1 cellular context compared by ENCODE assay signal in genomic region chr1:44775078-44775929, GRCh38.
TF ChIP-seq lines count a peak whose summit lies in the region.

RPS8 (plus strand) TSS chr1:44775540; CDS start chr1:44775597, 57 bp downstream.

TF ChIP-seq in GM12878, 131 proteins besides CTCF, POLR2A, EP300 and RAD21 (continued from another document and continues in another):
- TF ChIP-seq REST (IDR thresholded peaks at IDR 0.05; ENCODE audit: low read depth, low read length) (peak; percentile 26; the same call in 1 of the 2 replicates), WRNIP1 (IDR thresholded peaks at IDR 0.05; ENCODE audit: borderline replicate concordance, low read depth, low read length) (no peak), MYB (IDR thresholded peaks at IDR 0.05; ENCODE audit: borderline replicate concordance, low read depth, low read length) (0 out of 2 replicates have a peak, but pooled peaks have one; percentile 61), EZH2 (IDR thresholded peaks at IDR 0.05; ENCODE audit: borderline replicate concordance, control insufficient read depth, low read depth, low read length) (no peak), NFYA (IDR thresholded peaks at IDR 0.05; ENCODE audit: borderline replicate concordance, low read depth, low read length) (no peak), FOXM1 (IDR thresholded peaks at IDR 0.05; ENCODE audit: low read depth, low read length) (0 out of 2 replicates have a peak, but pooled peaks have one; percentile 78), STAT3 (IDR thresholded peaks at IDR 0.05; ENCODE audit: low read depth, low read length) (no peak), IKZF1 (conservative IDR thresholded peaks at IDR 0.05) (peak; percentile 72), ZNF274 (IDR thresholded peaks at IDR 0.05; ENCODE audit: insufficient read depth, insufficient read length) (no peak), ELK1 (IDR thresholded peaks at IDR 0.05; ENCODE audit: low read depth, low read length) (0 out of 2 replicates have a peak, but pooled peaks have one; percentile 37), IKZF2 (IDR thresholded peaks at IDR 0.05) (peak; percentile 33 to 45; a peak in 1 of 4 replicates), TCF3 (IDR thresholded peaks at IDR 0.05; ENCODE audit: borderline replicate concordance, insufficient read depth, low read depth, low read length) (peak; percentile 82; the same call in 1 of the 2 replicates), RAD51 (IDR thresholded peaks at IDR 0.05) (peak; percentile 45; the same call in 1 of the 2 replicates), CBX3 (IDR thresholded peaks at IDR 0.05; ENCODE audit: borderline replicate concordance, low read depth) (no peak), SUPT20H (IDR thresholded peaks at IDR 0.05; ENCODE audit: borderline replicate concordance, control insufficient read depth, low read depth, low read length) (no peak), TAF1 (IDR thresholded peaks at IDR 0.05; ENCODE audit: borderline replicate concordance, low read depth, low read length) (peak; percentile 99), JUNB (IDR thresholded peaks at IDR 0.05) (0 out of 2 replicates have a peak, but pooled peaks have one; percentile 3), CEBPB (IDR thresholded peaks at IDR 0.05; ENCODE audit: borderline replicate concordance in 1 of 2, low read depth in 2 of 2, low read length in 2 of 2) (no peak), BRCA1 (IDR thresholded peaks at IDR 0.05; ENCODE audit: low read depth, low read length) (no peak), DPF2 (IDR thresholded peaks at IDR 0.05) (peak; percentile 82), CHD1 (IDR thresholded peaks at IDR 0.05; ENCODE audit: low read depth, low read length) (peak; percentile 57; the same call in 1 of the 2 replicates), SP1 (IDR thresholded peaks at IDR 0.05; ENCODE audit: low read depth, low read length) (peak; percentile 87), EED (IDR thresholded peaks at IDR 0.05; ENCODE audit: low read depth) (no peak; the same call in 1 of the 2 replicates), NFXL1 (IDR thresholded peaks at IDR 0.05; ENCODE audit: borderline replicate concordance) (no peak), SRF (IDR thresholded peaks at IDR 0.05; ENCODE audit: low read depth in 2 of 2, low read length in 2 of 2) (peak in 1 of 2 experiments; percentile 92; a peak in 2 of 4 replicates), GATAD2B (conservative IDR thresholded peaks at IDR 0.05; ENCODE audit: low read depth) (peak; percentile 87), MXI1 (IDR thresholded peaks at IDR 0.05; ENCODE audit: low read depth, low read length) (peak; percentile 65), SIN3A (IDR thresholded peaks at IDR 0.05; ENCODE audit: low read depth, low read length) (peak; percentile 87), BHLHE40 (IDR thresholded peaks at IDR 0.05; ENCODE audit: borderline replicate concordance in 1 of 2, low read depth in 2 of 2, low read length in 1 of 2) (peak; percentile 47 to 84; a peak in 3 of 4 replicates), SMAD5 (IDR thresholded peaks at IDR 0.05; ENCODE audit: low read depth) (peak; percentile 98), ZZZ3 (IDR thresholded peaks at IDR 0.05; ENCODE audit: control insufficient read depth, insufficient read length, low read depth) (no peak), ESRRA (IDR thresholded peaks at IDR 0.05; ENCODE audit: low read length) (peak; percentile 47; the same call in 1 of the 2 replicates), BACH1 (IDR thresholded peaks at IDR 0.05; ENCODE audit: borderline replicate concordance) (peak; percentile 81), SREBF2 (IDR thresholded peaks at IDR 0.05; ENCODE audit: low read length) (no peak), CBX5 (IDR thresholded peaks at IDR 0.05; ENCODE audit: low read depth) (no peak)
- TF ChIP-seq, protein P1, sequence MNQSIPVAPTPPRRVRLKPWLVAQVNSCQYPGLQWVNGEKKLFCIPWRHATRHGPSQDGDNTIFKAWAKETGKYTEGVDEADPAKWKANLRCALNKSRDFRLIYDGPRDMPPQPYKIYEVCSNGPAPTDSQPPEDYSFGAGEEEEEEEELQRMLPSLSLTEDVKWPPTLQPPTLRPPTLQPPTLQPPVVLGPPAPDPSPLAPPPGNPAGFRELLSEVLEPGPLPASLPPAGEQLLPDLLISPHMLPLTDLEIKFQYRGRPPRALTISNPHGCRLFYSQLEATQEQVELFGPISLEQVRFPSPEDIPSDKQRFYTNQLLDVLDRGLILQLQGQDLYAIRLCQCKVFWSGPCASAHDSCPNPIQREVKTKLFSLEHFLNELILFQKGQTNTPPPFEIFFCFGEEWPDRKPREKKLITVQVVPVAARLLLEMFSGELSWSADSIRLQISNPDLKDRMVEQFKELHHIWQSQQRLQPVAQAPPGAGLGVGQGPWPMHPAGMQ (IDR thresholded peaks at IDR 0.05; ENCODE audit: borderline replicate concordance), result no peak
- TF ChIP-seq, protein P2, sequence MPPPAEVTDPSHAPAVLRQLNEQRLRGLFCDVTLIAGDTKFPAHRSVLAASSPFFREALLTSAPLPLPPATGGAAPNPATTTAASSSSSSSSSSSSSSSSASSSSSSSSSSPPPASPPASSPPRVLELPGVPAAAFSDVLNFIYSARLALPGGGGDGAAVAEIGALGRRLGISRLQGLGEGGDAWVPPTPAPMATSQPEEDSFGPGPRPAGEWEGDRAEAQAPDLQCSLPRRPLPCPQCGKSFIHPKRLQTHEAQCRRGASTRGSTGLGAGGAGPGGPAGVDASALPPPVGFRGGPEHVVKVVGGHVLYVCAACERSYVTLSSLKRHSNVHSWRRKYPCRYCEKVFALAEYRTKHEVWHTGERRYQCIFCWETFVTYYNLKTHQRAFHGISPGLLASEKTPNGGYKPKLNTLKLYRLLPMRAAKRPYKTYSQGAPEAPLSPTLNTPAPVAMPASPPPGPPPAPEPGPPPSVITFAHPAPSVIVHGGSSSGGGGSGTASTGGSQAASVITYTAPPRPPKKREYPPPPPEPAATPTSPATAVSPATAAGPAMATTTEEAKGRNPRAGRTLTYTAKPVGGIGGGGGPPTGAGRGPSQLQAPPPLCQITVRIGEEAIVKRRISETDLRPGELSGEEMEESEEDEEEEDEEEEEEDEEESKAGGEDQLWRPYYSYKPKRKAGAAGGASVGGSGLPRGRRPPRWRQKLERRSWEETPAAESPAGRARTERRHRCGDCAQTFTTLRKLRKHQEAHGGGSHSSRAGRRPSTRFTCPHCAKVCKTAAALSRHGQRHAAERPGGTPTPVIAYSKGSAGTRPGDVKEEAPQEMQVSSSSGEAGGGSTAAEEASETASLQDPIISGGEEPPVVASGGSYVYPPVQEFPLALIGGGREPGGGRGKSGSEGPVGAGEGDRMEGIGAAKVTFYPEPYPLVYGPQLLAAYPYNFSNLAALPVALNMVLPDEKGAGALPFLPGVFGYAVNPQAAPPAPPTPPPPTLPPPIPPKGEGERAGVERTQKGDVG (CRISPR knock-in tag; IDR thresholded peaks at IDR 0.05), result no peak
- TF ChIP-seq, protein P3, sequence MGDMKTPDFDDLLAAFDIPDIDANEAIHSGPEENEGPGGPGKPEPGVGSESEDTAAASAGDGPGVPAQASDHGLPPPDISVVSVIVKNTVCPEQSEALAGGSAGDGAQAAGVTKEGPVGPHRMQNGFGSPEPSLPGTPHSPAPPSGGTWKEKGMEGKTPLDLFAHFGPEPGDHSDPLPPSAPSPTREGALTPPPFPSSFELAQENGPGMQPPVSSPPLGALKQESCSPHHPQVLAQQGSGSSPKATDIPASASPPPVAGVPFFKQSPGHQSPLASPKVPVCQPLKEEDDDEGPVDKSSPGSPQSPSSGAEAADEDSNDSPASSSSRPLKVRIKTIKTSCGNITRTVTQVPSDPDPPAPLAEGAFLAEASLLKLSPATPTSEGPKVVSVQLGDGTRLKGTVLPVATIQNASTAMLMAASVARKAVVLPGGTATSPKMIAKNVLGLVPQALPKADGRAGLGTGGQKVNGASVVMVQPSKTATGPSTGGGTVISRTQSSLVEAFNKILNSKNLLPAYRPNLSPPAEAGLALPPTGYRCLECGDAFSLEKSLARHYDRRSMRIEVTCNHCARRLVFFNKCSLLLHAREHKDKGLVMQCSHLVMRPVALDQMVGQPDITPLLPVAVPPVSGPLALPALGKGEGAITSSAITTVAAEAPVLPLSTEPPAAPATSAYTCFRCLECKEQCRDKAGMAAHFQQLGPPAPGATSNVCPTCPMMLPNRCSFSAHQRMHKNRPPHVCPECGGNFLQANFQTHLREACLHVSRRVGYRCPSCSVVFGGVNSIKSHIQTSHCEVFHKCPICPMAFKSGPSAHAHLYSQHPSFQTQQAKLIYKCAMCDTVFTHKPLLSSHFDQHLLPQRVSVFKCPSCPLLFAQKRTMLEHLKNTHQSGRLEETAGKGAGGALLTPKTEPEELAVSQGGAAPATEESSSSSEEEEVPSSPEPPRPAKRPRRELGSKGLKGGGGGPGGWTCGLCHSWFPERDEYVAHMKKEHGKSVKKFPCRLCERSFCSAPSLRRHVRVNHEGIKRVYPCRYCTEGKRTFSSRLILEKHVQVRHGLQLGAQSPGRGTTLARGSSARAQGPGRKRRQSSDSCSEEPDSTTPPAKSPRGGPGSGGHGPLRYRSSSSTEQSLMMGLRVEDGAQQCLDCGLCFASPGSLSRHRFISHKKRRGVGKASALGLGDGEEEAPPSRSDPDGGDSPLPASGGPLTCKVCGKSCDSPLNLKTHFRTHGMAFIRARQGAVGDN (IDR thresholded peaks at IDR 0.05), result peak; percentile 96
- TF ChIP-seq, protein P4, sequence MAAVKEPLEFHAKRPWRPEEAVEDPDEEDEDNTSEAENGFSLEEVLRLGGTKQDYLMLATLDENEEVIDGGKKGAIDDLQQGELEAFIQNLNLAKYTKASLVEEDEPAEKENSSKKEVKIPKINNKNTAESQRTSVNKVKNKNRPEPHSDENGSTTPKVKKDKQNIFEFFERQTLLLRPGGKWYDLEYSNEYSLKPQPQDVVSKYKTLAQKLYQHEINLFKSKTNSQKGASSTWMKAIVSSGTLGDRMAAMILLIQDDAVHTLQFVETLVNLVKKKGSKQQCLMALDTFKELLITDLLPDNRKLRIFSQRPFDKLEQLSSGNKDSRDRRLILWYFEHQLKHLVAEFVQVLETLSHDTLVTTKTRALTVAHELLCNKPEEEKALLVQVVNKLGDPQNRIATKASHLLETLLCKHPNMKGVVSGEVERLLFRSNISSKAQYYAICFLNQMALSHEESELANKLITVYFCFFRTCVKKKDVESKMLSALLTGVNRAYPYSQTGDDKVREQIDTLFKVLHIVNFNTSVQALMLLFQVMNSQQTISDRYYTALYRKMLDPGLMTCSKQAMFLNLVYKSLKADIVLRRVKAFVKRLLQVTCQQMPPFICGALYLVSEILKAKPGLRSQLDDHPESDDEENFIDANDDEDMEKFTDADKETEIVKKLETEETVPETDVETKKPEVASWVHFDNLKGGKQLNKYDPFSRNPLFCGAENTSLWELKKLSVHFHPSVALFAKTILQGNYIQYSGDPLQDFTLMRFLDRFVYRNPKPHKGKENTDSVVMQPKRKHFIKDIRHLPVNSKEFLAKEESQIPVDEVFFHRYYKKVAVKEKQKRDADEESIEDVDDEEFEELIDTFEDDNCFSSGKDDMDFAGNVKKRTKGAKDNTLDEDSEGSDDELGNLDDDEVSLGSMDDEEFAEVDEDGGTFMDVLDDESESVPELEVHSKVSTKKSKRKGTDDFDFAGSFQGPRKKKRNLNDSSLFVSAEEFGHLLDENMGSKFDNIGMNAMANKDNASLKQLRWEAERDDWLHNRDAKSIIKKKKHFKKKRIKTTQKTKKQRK (IDR thresholded peaks at IDR 0.05; ENCODE audit: low read depth, low read length), result no peak
